In the genomic region with DNA sequence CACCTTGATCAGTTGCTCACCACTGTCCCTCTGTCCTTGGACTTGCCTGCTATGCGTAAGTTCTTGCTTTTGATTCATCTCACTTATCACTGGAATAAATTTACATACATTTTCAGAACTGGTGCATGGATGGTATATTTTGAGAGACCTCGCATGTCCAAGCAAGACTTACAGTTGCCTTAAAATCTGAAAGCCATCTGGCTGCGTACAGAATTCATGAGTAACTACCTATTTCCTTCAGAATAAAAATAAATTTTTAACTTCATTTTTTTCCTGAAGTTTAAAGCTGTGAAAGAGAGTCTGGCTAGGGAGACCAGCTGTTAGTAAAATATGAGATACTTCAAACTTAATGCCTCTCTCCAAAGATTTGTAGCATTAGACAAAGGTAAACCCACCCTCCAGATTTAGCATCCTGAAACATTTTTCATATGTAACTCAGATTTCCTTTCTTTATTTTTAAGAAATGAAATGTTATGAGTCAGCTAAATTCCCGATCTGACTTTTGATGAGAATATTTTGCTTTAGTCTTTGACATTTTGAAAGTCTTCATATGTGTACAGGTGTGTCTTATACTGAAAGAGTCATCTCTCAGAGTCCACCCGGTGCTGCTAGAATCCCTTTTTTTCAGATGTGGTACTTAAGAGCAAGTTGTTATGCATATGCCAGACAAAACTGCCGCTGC, we compare ENCODE assay signal across 20 cellular contexts.
DNase-seq lines count a peak whose midpoint lies in the region; ATAC-seq, FAIRE-seq and TF ChIP-seq lines count a peak whose summit lies in the region.
"Had no signal": no experiment of that assay in that cellular context is flagged by ENCODE, and none has a peak within 500 bp of the region (broad histone marks: within the 10 kb centered on the region; RNA-seq: fewer than 3 reads in every experiment).

No MANE protein-coding gene starts in this region.

- H3K27me3 Mint-ChIP-seq in GM23338 (ENCODE audit: insufficient read depth, low read depth, poor library complexity), result no peaks in the 10 kb centered on the region
- peaks cover 2% of the 10 kb centered on the region for H3K27me3 Mint-ChIP-seq in activated T-cell treated with anti-CD3 and anti-CD28 coated beads, Interleukin-2, amount 50 U/mL, for 4 hours (ENCODE audit: low read depth)

- WGBS in A549 (ENCODE audit: missing lambda C conversion rate), result 25% methylated on average over 6 of the region's 6 CpGs

- no peaks in the 10 kb centered on the region for H3K36me3 Mint-ChIP-seq in GM23338 (ENCODE audit: low read depth)
- no peaks in the 10 kb centered on the region for H3K36me3 Mint-ChIP-seq in activated T-cell treated with anti-CD3 and anti-CD28 coated beads, Interleukin-2, amount 50 U/mL, for 4 hours (ENCODE audit: insufficient read depth)
- H3K36me3 Mint-ChIP-seq: CD4-positive, CD25-positive, alpha-beta regulatory T cell; CD8-positive, alpha-beta T cell had no signal

- H2AFZ ChIP-seq in GM23338, result 0 out of 2 replicates have a peak overlapping the region, but pooled peaks have one; percentile 15

- no peaks in the 10 kb centered on the region for H3K79me2 ChIP-seq in GM23338 (replicated peaks; ENCODE audit: insufficient read depth)

- H3K27ac Mint-ChIP-seq in GM23338, result no peak overlapping the region
- H3K27ac Mint-ChIP-seq: B cell; CD4-positive, CD25-positive, alpha-beta regulatory T cell; CD8-positive, alpha-beta T cell had no signal

- DNase-seq in A549 (ENCODE audit: low read depth in 1 of 2, low spot score in 1 of 2) (no peak), GM23338 (ENCODE audit: low spot score) (no peak), bronchial epithelial cell (ENCODE audit: low read depth) (no peak), superior temporal gyrus (ENCODE audit: extremely low spot score) (peak; percentile 62)
- no peak for DNase-seq in activated T-cell treated with anti-CD3 and anti-CD28 coated beads, Interleukin-2, amount 50 U/mL, for 4 hours
- DNase-seq: Caco-2; CD4-positive, CD25-positive, alpha-beta regulatory T cell; CD8-positive, alpha-beta T cell; DMS53; DMS79 treated with DMSO at 0.1 percent for 48 hours; GF-D8; H7; HCEC 1CT had no signal

- ATAC-seq in A549, result no peak
- ATAC-seq in GM23338, result no peak
- ATAC-seq in activated T-cell treated with anti-CD3 and anti-CD28 coated beads, Interleukin-2, amount 50 U/mL, for 4 hours, result no peak
- ATAC-seq in GM19452 (IDR thresholded peaks at IDR 0.05; ENCODE audit: unreplicated experiment), result no peak
- ATAC-seq: CD8-positive, alpha-beta T cell had no signal

- no peak for FAIRE-seq in A549 (lab: Jason Lieb, UNC)
- peak; percentile 52 for FAIRE-seq in bronchial epithelial cell (lab: Jason Lieb, UNC)
- FAIRE-seq: GM12891, GM18507, H1 had no signal

- no peak for TF ChIP-seq EP300 in A549 (IDR thresholded peaks at IDR 0.05)

- no peaks in the 10 kb centered on the region; the same call in 2 of the 3 replicates for H3K9me3 Mint-ChIP-seq in GM23338
- peaks cover 11% of the 10 kb centered on the region for H3K9me3 Mint-ChIP-seq in activated T-cell treated with anti-CD3 and anti-CD28 coated beads, Interleukin-2, amount 50 U/mL, for 4 hours

- TF ChIP-seq CTCF in A549 (IDR thresholded peaks at IDR 0.05) (no peak), GM23338 (conservative IDR thresholded peaks at IDR 0.05; ENCODE audit: low read depth in 2 of 2) (no peak), bronchial epithelial cell (IDR thresholded peaks at IDR 0.05; ENCODE audit: insufficient read depth, low read length, severe bottlenecking) (no peak)

- no peaks in the 10 kb centered on the region for H4K20me1 ChIP-seq in GM23338 (replicated peaks; ENCODE audit: insufficient read depth)
- H4K20me1 ChIP-seq: BLaER1 had no signal

- H3K27ac ChIP-seq in A549 (no peak overlapping the region), GM23338 (ENCODE audit: low read depth) (no peak overlapping the region)
- H3K27ac ChIP-seq: BLaER1, C4-2B had no signal

- H3K4me2 ChIP-seq in A549 (no peak overlapping the region), GM23338 (no peak overlapping the region)
- H3K4me2 ChIP-seq: BLaER1 had no signal

- no peaks in the 10 kb centered on the region for H3F3A ChIP-seq in GM23338 (replicated peaks; ENCODE audit: low read depth)

- H3K27me3 ChIP-seq in GM23338 (ENCODE audit: insufficient read depth) (no peaks in the 10 kb centered on the region), bronchial epithelial cell (ENCODE audit: control insufficient read depth, insufficient read depth, low read length) (no peaks in the 10 kb centered on the region)
- H3K27me3 ChIP-seq: BLaER1 had no signal

- no peaks in the 10 kb centered on the region for H3K36me3 ChIP-seq in GM23338 (ENCODE audit: insufficient read depth)
- H3K36me3 ChIP-seq in bronchial epithelial cell (ENCODE audit: control insufficient read depth, insufficient read depth, low read length), result no peaks in the 10 kb centered on the region
- H3K36me3 ChIP-seq: BLaER1 had no signal

- POLR2A ChIA-PET in A549 (lab: Yijun Ruan, JAX), result no interaction called here

- H3K9me3 ChIP-seq in A549, result no peaks in the 10 kb centered on the region

- no peak for TF ChIP-seq POLR2A in A549 (IDR thresholded peaks at IDR 0.05; ENCODE audit: low read length)

- H3K4me3 ChIP-seq in A549, result no peak overlapping the region
- H3K4me3 ChIP-seq in GM23338, result no peak overlapping the region
- no peak overlapping the region for H3K4me3 ChIP-seq in bronchial epithelial cell (ENCODE audit: low read depth, low read length)
- H3K4me3 ChIP-seq: BLaER1 had no signal

- H3K4me1 Mint-ChIP-seq in GM23338, result no peaks in the 10 kb centered on the region
- H3K4me1 Mint-ChIP-seq in activated T-cell treated with anti-CD3 and anti-CD28 coated beads, Interleukin-2, amount 50 U/mL, for 4 hours (ENCODE audit: low read depth), result no peaks in the 10 kb centered on the region
- H3K4me1 Mint-ChIP-seq: B cell; CD4-positive, CD25-positive, alpha-beta regulatory T cell had no signal

- 0 out of 2 replicates have a peak, but pooled peaks cover 4% of the 10 kb centered on the region for H3K9me2 ChIP-seq in GM23338 (ENCODE audit: insufficient read depth)

- CTCF ChIA-PET in A549 (lab: Yijun Ruan, JAX), result no interaction called here

- TF ChIP-seq RAD21 in A549 (conservative IDR thresholded peaks at IDR 0.05 in 1 of 2, IDR thresholded peaks at IDR 0.05 in 1 of 2), result no peak

- no peak overlapping the region for H3K4me3 Mint-ChIP-seq in GM23338
- no peak overlapping the region for H3K4me3 Mint-ChIP-seq in activated T-cell treated with anti-CD3 and anti-CD28 coated beads, Interleukin-2, amount 50 U/mL, for 4 hours
- H3K4me3 Mint-ChIP-seq: B cell; CD4-positive, CD25-positive, alpha-beta regulatory T cell; CD8-positive, alpha-beta T cell had no signal

- no peaks in the 10 kb centered on the region for H3K4me1 ChIP-seq in A549
- H3K4me1 ChIP-seq in GM23338 (ENCODE audit: insufficient read depth), result no peaks in the 10 kb centered on the region
- H3K4me1 ChIP-seq: Caco-2 had no signal

TF ChIP-seq in A549, 52 proteins besides CTCF, POLR2A, EP300 and RAD21:
- TF ChIP-seq MAFK (IDR thresholded peaks at IDR 0.05; ENCODE audit: partially characterized antibody) (peak; percentile 61), JUN (IDR thresholded peaks at IDR 0.05) (no peak)

TF ChIP-seq in GM23338, 12 proteins besides CTCF, POLR2A, EP300 and RAD21 (continues in another document):
- no peak for TF ChIP-seq REST (IDR thresholded peaks at IDR 0.05; ENCODE audit: unreplicated experiment)
- TF ChIP-seq CREB1 (CRISPR knock-in tag; IDR thresholded peaks at IDR 0.05; ENCODE audit: low read depth), result no peak
- TF ChIP-seq ZNF114 (CRISPR knock-in tag; IDR thresholded peaks at IDR 0.05), result no peak
- no peak for TF ChIP-seq JUNB (IDR thresholded peaks at IDR 0.05; ENCODE audit: unreplicated experiment)
